In genomic region chr6:168888102-168888501, GRCh38 we compare ENCODE assay signal across 6 cellular contexts.
"Had no signal": no experiment of that assay in that cellular context is flagged by ENCODE, and none has a peak within 500 bp of the region (broad histone marks: within the 10 kb centered on the region; RNA-seq: fewer than 3 reads in every experiment).

No MANE protein-coding gene starts in this region.

- H3K27ac ChIP-seq: GM23248 had no signal

- H2AFZ ChIP-seq: GM23248 had no signal

- DNase-seq: GM23248, GOT3, H9, HCEC 1CT, IMR-90, KBM-7 had no signal

- H3K9ac ChIP-seq: GM23248 had no signal

- H3K4me3 ChIP-seq: GM23248 had no signal

- H3K4me3 Mint-ChIP-seq: H9 had no signal
